22 cellular contexts compared by ENCODE assay signal in the genomic region with DNA sequence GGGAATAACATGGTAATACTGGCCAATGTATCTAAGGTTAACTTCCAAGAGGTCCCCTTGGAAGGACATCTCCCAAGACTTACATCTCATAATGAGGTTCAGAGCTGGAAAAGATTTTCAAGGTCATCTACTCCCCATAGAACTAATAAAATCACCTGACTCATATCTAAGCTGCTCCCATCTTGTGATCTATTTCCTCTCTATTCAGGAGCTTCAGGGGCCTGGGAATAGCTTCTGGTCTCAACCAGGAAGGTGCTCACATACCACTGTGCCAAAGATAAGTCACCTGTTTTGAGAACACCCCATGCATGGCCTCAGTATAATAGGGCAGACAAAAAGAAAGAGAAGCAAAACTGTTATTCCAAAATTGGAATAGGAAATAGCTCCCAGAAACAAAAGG.
DNase-seq lines count a peak whose midpoint lies in the region; ATAC-seq, FAIRE-seq and TF ChIP-seq lines count a peak whose summit lies in the region.
"Had no signal": no experiment of that assay in that cellular context is flagged by ENCODE, and none has a peak within 500 bp of the region (broad histone marks: within the 10 kb centered on the region; RNA-seq: fewer than 3 reads in every experiment).

No MANE protein-coding gene starts in this region.

- no peak overlapping the region for H3K9ac ChIP-seq in PC-3 (ENCODE audit: low read length)
- H3K9ac ChIP-seq in endothelial cell of umbilical vein (replicated peaks; ENCODE audit: extremely low read depth, insufficient read depth, low read length) = no peak overlapping the region
- no peak overlapping the region for H3K9ac ChIP-seq in trophoblast cell (ENCODE audit: low read length)
- H3K9ac ChIP-seq: parathyroid adenoma had no signal

- peaks cover 12% of the 10 kb centered on the region for H3K4me1 Mint-ChIP-seq in activated CD4-positive, alpha-beta memory T cell treated with anti-CD3 and anti-CD28 coated beads for 36 hours (ENCODE audit: low read depth)
- H3K4me1 Mint-ChIP-seq: activated B cell treated with CpG ODN at 0.5 μM for 24 hours, CD14-positive monocyte, natural killer cell had no signal

- H3K4me3 Mint-ChIP-seq in activated CD4-positive, alpha-beta memory T cell treated with anti-CD3 and anti-CD28 coated beads for 36 hours = no peak overlapping the region
- H3K4me3 Mint-ChIP-seq: activated B cell treated with CpG ODN at 0.5 μM for 24 hours; CD14-positive monocyte; natural killer cell; T-helper 2 cell treated with Interferon-gamma antibody and Interleukin-4, amounts not matched to agents 5 μg/mL and 100 μg/mL, for 36 hours had no signal

- H3K4ac ChIP-seq in trophoblast cell (ENCODE audit: low read depth, low read length) = no peak overlapping the region

- no peak overlapping the region for H4K12ac ChIP-seq in trophoblast cell (ENCODE audit: low read depth, low read length)

- no peak overlapping the region for H2BK120ac ChIP-seq in trophoblast cell (ENCODE audit: insufficient read depth, low read length, poor library complexity)

- H4K91ac ChIP-seq in trophoblast cell (ENCODE audit: low read depth, low read length) = no peak overlapping the region

- no peaks in the 10 kb centered on the region for H3F3A ChIP-seq in PC-3 (ENCODE audit: low read length, unreplicated experiment)

- FAIRE-seq in endothelial cell of umbilical vein (lab: Jason Lieb, UNC) = no peak

- H3K23ac ChIP-seq in trophoblast cell (ENCODE audit: low read length) = no peak overlapping the region

- H2BK5ac ChIP-seq in trophoblast cell (ENCODE audit: low read depth, low read length, poor library complexity) = no peak overlapping the region

- no peak overlapping the region for H3K18ac ChIP-seq in trophoblast cell (ENCODE audit: low read length)

- H3K27me3 ChIP-seq in PC-3 (ENCODE audit: low read length) (no peaks in the 10 kb centered on the region), endothelial cell of umbilical vein (ENCODE audit: control insufficient read depth in 2 of 2, insufficient read depth in 2 of 2, low read length in 2 of 2) (no peaks in the 10 kb centered on the region), trophoblast cell (ENCODE audit: insufficient read depth, low read length) (no peaks in the 10 kb centered on the region), upper lobe of left lung (no peaks in the 10 kb centered on the region)
- H3K27me3 ChIP-seq: dorsolateral prefrontal cortex, heart right ventricle, right lobe of liver had no signal

- POLR2A ChIA-PET in PC-3 (lab: Charles Lee; ENCODE audit: unreplicated experiment) = no interaction called here
- POLR2A ChIA-PET in endothelial cell of umbilical vein (lab: Charles Lee) = no interaction called here
- POLR2A ChIA-PET in activated CD4-positive, alpha-beta memory T cell treated with anti-CD3 and anti-CD28 coated beads for 36 hours (lab: Charles Lee) = no interaction called here

- H3K4me3 ChIP-seq in PC-3 (ENCODE audit: low read length) = no peak overlapping the region
- H3K4me3 ChIP-seq in endothelial cell of umbilical vein (replicated peaks in 1 of 3; ENCODE audit: insufficient read depth in 1 of 3, low read depth in 1 of 3, low read length in 3 of 3) = no peak overlapping the region
- no peak overlapping the region for H3K4me3 ChIP-seq in trophoblast cell (ENCODE audit: low read depth, low read length)
- no peak overlapping the region for H3K4me3 ChIP-seq in upper lobe of left lung
- H3K4me3 ChIP-seq: dorsolateral prefrontal cortex, heart right ventricle, right lobe of liver had no signal

- H3K9me3 ChIP-seq in PC-3 (ENCODE audit: low read length) (no peaks in the 10 kb centered on the region), endothelial cell of umbilical vein (replicated peaks; ENCODE audit: control insufficient read depth, insufficient read depth, low read length) (no peaks in the 10 kb centered on the region), trophoblast cell (ENCODE audit: insufficient read depth, low read depth, low read length) (no peaks in the 10 kb centered on the region), upper lobe of left lung (no peaks in the 10 kb centered on the region)
- H3K9me3 ChIP-seq: heart right ventricle, right lobe of liver had no signal

- H3K27me3 Mint-ChIP-seq in activated CD4-positive, alpha-beta memory T cell treated with anti-CD3 and anti-CD28 coated beads for 36 hours = no peaks in the 10 kb centered on the region
- H3K27me3 Mint-ChIP-seq: activated B cell treated with CpG ODN at 0.5 μM for 24 hours had no signal

- no peak overlapping the region for H2AFZ ChIP-seq in PC-3 (ENCODE audit: low read length)
- no peak overlapping the region for H2AFZ ChIP-seq in endothelial cell of umbilical vein (ENCODE audit: low read depth, low read length)
- H2AFZ ChIP-seq in trophoblast cell (ENCODE audit: insufficient read depth, low read length, poor library complexity) = no peak overlapping the region
- H2AFZ ChIP-seq: parathyroid adenoma had no signal

- TF ChIP-seq POLR2A in endothelial cell of umbilical vein (IDR thresholded peaks at IDR 0.05; ENCODE audit: low read depth, low read length) (no peak), upper lobe of left lung (IDR thresholded peaks at IDR 0.05) (no peak)

- H3K14ac ChIP-seq in trophoblast cell (ENCODE audit: low read length) = no peak overlapping the region

- intact Hi-C loops in PC-3 (cut with micrococcal nuclease) = no loop called here
- intact Hi-C loops in endothelial cell of umbilical vein (cut with micrococcal nuclease) = loop anchor here (10.0 kb wide), 1 partner anchor 1189 kb away; no protein-coding TSS in a partner anchor
- intact Hi-C loops in activated CD4-positive, alpha-beta memory T cell treated with anti-CD3 and anti-CD28 coated beads for 36 hours (cut with micrococcal nuclease) = loop anchor here (5.0 kb wide), 1 partner anchor 49 kb away; no protein-coding TSS in a partner anchor

- no peak overlapping the region for H3K27ac Mint-ChIP-seq in activated CD4-positive, alpha-beta memory T cell treated with anti-CD3 and anti-CD28 coated beads for 36 hours
- H3K27ac Mint-ChIP-seq: activated B cell treated with CpG ODN at 0.5 μM for 24 hours; CD14-positive monocyte; T-helper 2 cell treated with Interferon-gamma antibody and Interleukin-4, amounts not matched to agents 5 μg/mL and 100 μg/mL, for 36 hours had no signal

- no peak overlapping the region for H2AK5ac ChIP-seq in trophoblast cell (ENCODE audit: low read length)

- peaks cover 62% of the 10 kb centered on the region for H3K36me3 Mint-ChIP-seq in activated CD4-positive, alpha-beta memory T cell treated with anti-CD3 and anti-CD28 coated beads for 36 hours

- H3K4me1 ChIP-seq in PC-3 (ENCODE audit: insufficient read depth, low read length) (peaks cover 36% of the 10 kb centered on the region), endothelial cell of umbilical vein (ENCODE audit: control insufficient read depth, extremely low read depth, insufficient read depth, low read length) (peaks cover 42% of the 10 kb centered on the region), trophoblast cell (ENCODE audit: control insufficient read depth in 1 of 2, insufficient read depth in 2 of 2, low read length in 2 of 2) (peaks cover 6 to 8% of the 10 kb centered on the region in 2 experiments), upper lobe of left lung (peaks cover 0 to 4% (median 0%) of the 10 kb centered on the region in 4 donors)
- H3K4me1 ChIP-seq: parathyroid adenoma, right lobe of liver had no signal

- H3K4me2 ChIP-seq in PC-3 (ENCODE audit: low read length) = no peak overlapping the region
- H3K4me2 ChIP-seq in endothelial cell of umbilical vein (ENCODE audit: insufficient read depth, low read length) = no peak overlapping the region
- H3K4me2 ChIP-seq in trophoblast cell (ENCODE audit: low read length) = no peak overlapping the region

- dilution Hi-C loops in endothelial cell of umbilical vein (cut with MboI; ENCODE audit: extremely low pct_ligation_motif_present, low sequenced_read_pairs) = no loop called here

- no peaks in the 10 kb centered on the region for H3K9me2 ChIP-seq in PC-3 (replicated peaks; ENCODE audit: low read length)

- peak overlapping the region; percentile 61 for H2BK12ac ChIP-seq in trophoblast cell (ENCODE audit: low read length)

- DNase-seq in ELR (ENCODE audit: low read depth) = peak; percentile 53
- no peak for DNase-seq in PC-3
- peak; percentile 50 for DNase-seq in endothelial cell of umbilical vein (ENCODE audit: low read depth, low spot score)
- DNase-seq in trophoblast cell = no peak
- DNase-seq in DMS114 treated with DMSO at 0.1 percent for 48 hours (lab: John Stamatoyannopoulos, UW; ENCODE audit: unreplicated experiment) = no peak
- DNase-seq in upper lobe of left lung = no peak
- DNase-seq in activated CD4-positive, alpha-beta memory T cell treated with anti-CD3 and anti-CD28 coated beads for 36 hours = no peak
- DNase-seq: activated B cell treated with CpG ODN at 0.5 μM for 24 hours; activated CD4-positive, alpha-beta T cell treated with anti-CD3 and anti-CD28 coated beads, Interleukin-2, amount 50 U/mL, for 48 hours; activated gamma-delta T cell treated with Interleukin-2 at 50 U/mL for 16 hours; DMS 273 treated with DMSO at 0.1 percent for 48 hours; dorsolateral prefrontal cortex; heart right ventricle; natural killer cell; NCI-H1417 treated with DMSO at 0.1 percent for 48 hours; NCI-H510A treated with DMSO at 0.1 percent for 48 hours; NK-92 treated with Interleukin-12 subunit alpha and Interleukin-12 subunit beta, amount 100 ng/mL, for 24 hours; right lobe of liver had no signal

- H3K79me2 ChIP-seq in PC-3 (ENCODE audit: low read length) (no peaks in the 10 kb centered on the region), endothelial cell of umbilical vein (ENCODE audit: control insufficient read depth, insufficient read depth, low read length) (no peaks in the 10 kb centered on the region), trophoblast cell (ENCODE audit: control insufficient read depth, insufficient read depth, low read length, poor library complexity) (no peaks in the 10 kb centered on the region)
- H3K79me2 ChIP-seq: parathyroid adenoma had no signal

- TF ChIP-seq CTCF in PC-3 (conservative IDR thresholded peaks at IDR 0.05; ENCODE audit: low read depth, low read length) = no peak
- no peak for TF ChIP-seq CTCF in endothelial cell of umbilical vein (IDR thresholded peaks at IDR 0.05; ENCODE audit: extremely low read depth in 1 of 2, insufficient read depth in 1 of 2, low read depth in 1 of 2, low read length in 2 of 2)
- no peak for TF ChIP-seq CTCF in upper lobe of left lung (IDR thresholded peaks at IDR 0.05)

- ATAC-seq in PC-3 = peak; percentile 21; the same call in 1 of the 2 replicates
- no peak for ATAC-seq in upper lobe of left lung (ENCODE audit: low FRiP score in 2 of 2)
- ATAC-seq in GM19035 (IDR thresholded peaks at IDR 0.05; ENCODE audit: unreplicated experiment) = no peak
- ATAC-seq: heart right ventricle, natural killer cell, right lobe of liver had no signal

- H4K20me1 ChIP-seq in PC-3 (ENCODE audit: low read length) (no peaks in the 10 kb centered on the region), endothelial cell of umbilical vein (replicated peaks; ENCODE audit: control insufficient read depth, extremely low read depth, insufficient read depth, low read length) (no peaks in the 10 kb centered on the region)

- CTCF ChIA-PET in PC-3 (lab: Charles Lee) (no interaction called here), endothelial cell of umbilical vein (lab: Charles Lee) (interaction anchor here (0.6 to 3.4 kb wide), 8 partner anchors 9 to 74 kb away, joined by 3 to 20 read pairs (median 4); no protein-coding TSS in a partner anchor)
- CTCF ChIA-PET in activated CD4-positive, alpha-beta memory T cell treated with anti-CD3 and anti-CD28 coated beads for 36 hours (lab: Charles Lee) = interaction anchor here (0.5 to 0.9 kb wide), 3 partner anchors 9 to 58 kb away, joined by 3 to 4 read pairs (median 4); no protein-coding TSS in a partner anchor

- H3K79me1 ChIP-seq in trophoblast cell (ENCODE audit: low read length) = peaks cover 9% of the 10 kb centered on the region

- H3K36me3 ChIP-seq in PC-3 (ENCODE audit: low read depth, low read length) = peaks cover 5% of the 10 kb centered on the region; the same call in 1 of the 2 replicates
- H3K36me3 ChIP-seq in endothelial cell of umbilical vein (ENCODE audit: control insufficient read depth in 2 of 2, extremely low read depth in 1 of 2, insufficient read depth in 2 of 2, low read length in 2 of 2) = peaks cover 4 to 6% of the 10 kb centered on the region in 2 experiments
- no peaks in the 10 kb centered on the region for H3K36me3 ChIP-seq in trophoblast cell (ENCODE audit: control insufficient read depth in 1 of 2, insufficient read depth in 2 of 2, low read length in 2 of 2)
- H3K36me3 ChIP-seq in upper lobe of left lung = peaks cover 0 to 7% (median 6%) of the 10 kb centered on the region in 4 donors
- H3K36me3 ChIP-seq: right lobe of liver had no signal

- TF ChIP-seq EP300 in upper lobe of left lung (IDR thresholded peaks at IDR 0.05) = no peak

- no peaks in the 10 kb centered on the region for H3K9me3 Mint-ChIP-seq in activated CD4-positive, alpha-beta memory T cell treated with anti-CD3 and anti-CD28 coated beads for 36 hours
- H3K9me3 Mint-ChIP-seq: activated B cell treated with CpG ODN at 0.5 μM for 24 hours; natural killer cell; T-helper 2 cell treated with Interferon-gamma antibody and Interleukin-4, amounts not matched to agents 5 μg/mL and 100 μg/mL, for 36 hours had no signal

- BruUV-seq in PC-3 (replicated peaks; lab: Mats Ljungman, UMichigan) (no TSS peak), endothelial cell of umbilical vein (replicated peaks; lab: Mats Ljungman, UMichigan) (no TSS peak)

- H3K27ac ChIP-seq in PC-3 (ENCODE audit: low read length) (no peak overlapping the region), endothelial cell of umbilical vein (ENCODE audit: insufficient read depth, low read depth, low read length) (peak overlapping the region; percentile 39), trophoblast cell (ENCODE audit: low read depth, low read length) (no peak overlapping the region), upper lobe of left lung (no peak overlapping the region)
- H3K27ac ChIP-seq: dorsolateral prefrontal cortex, parathyroid adenoma, right lobe of liver had no signal

- no peak overlapping the region for H4K8ac ChIP-seq in trophoblast cell (ENCODE audit: low read depth, low read length)

- no peaks in the 10 kb centered on the region for H3K9me1 ChIP-seq in endothelial cell of umbilical vein (replicated peaks; ENCODE audit: control insufficient read depth, extremely low read depth, insufficient read depth, low read length)

Comparison
In these comparisons a context has a peak if more than half of its experiments do, and no peak if none do; other contexts are left out.
1. DNase-seq: peak in ELR (single experiment) and endothelial cell of umbilical vein (single experiment); none in PC-3 (single experiment), trophoblast cell (0 of 2), DMS114 treated with DMSO at 0.1 percent for 48 hours (single experiment), upper lobe of left lung (0 of 2) and activated CD4-positive, alpha-beta memory T cell treated with anti-CD3 and anti-CD28 coated beads for 36 hours (single experiment).